In the genomic region with DNA sequence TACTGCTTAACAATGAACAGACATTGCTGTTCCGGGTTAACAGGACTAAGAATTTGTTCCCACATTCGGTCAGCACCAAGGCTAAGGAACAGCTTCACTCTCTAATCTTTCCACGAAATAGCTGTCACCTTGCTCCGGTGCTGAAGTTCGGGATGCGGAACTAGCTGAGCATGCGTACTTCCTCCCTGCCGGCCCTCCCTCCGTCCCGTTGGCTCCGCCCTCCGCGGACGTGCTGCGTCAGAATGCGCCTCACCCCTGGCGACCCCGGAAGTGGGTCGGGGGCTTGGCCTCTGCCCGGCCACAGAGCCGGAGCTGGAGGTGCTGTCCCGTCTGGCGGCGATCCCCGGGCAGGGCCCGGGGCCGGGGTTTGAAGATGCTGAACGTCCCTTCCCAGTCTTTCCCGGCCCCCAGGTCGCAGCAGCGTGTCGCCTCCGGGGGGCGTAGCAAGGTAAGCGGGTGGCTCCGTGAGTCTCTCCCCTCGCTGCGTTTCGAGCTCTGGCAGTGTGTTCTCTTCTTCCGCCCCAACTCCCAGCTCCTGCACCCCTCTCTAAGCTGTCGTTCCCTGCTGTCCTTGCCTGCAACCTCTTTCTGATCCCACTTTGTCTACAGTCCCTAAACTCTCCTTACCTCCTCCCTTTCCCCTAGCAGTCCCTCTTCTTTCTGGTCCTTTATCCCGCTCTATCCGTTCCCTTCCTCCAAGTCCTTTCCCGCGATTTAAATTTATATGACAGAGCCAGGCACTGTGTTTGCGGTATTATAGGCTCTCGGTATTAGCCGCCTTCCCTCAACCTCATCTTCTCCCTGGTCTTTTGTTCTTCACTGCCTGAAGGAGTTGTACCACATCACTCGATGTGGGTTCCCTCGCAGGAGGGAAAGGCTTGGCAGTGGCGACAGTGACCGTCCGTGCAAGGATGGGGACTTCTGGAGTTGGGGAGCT, we compare ENCODE assay signal across 8 cellular contexts. TPM values are rescaled to one million over a fixed set of nuclear protein-coding genes. Genes with fewer than 3 reads are reported as not detected.
DNase-seq lines count a peak whose midpoint lies in the region; ATAC-seq, FAIRE-seq and TF ChIP-seq lines count a peak whose summit lies in the region.

A gene with protein sequence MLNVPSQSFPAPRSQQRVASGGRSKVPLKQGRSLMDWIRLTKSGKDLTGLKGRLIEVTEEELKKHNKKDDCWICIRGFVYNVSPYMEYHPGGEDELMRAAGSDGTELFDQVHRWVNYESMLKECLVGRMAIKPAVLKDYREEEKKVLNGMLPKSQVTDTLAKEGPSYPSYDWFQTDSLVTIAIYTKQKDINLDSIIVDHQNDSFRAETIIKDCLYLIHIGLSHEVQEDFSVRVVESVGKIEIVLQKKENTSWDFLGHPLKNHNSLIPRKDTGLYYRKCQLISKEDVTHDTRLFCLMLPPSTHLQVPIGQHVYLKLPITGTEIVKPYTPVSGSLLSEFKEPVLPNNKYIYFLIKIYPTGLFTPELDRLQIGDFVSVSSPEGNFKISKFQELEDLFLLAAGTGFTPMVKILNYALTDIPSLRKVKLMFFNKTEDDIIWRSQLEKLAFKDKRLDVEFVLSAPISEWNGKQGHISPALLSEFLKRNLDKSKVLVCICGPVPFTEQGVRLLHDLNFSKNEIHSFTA (plus strand): TSS at position 280 of the 937 bp plus-strand sequence. CDS start 94 bp downstream, at position 374.

- peaks cover 32 to 38% of the 10 kb centered on the region in 2 donors for H3K4me1 Mint-ChIP-seq in natural killer cell treated with Interleukin-12 subunit alpha and Interleukin-12 subunit beta and Interleukin-15 and Interleukin-18, amount 100 ng/mL, for 72 hours (ENCODE audit: low read depth in 2 of 2)

- H3K36me3 ChIP-seq in ES-I3 (ENCODE audit: insufficient read depth, low read length) (no peaks in the 10 kb centered on the region), Loucy (ENCODE audit: insufficient read depth, low read length) (peaks cover 3% of the 10 kb centered on the region; the same call in 1 of the 2 replicates)

- ATAC-seq in natural killer cell treated with Interleukin-12 subunit alpha and Interleukin-12 subunit beta and Interleukin-15 and Interleukin-18, amount 100 ng/mL, for 72 hours = peak; percentile 99
- ATAC-seq in stimulated activated naive CD8-positive, alpha-beta T cell treated with anti-CD3 and anti-CD28 coated beads, Interleukin-15, Interleukin-2, amounts not matched to agents 100 U/mL and 50 U/mL, for 24 hours = peak; percentile 98

- H3K9me3 ChIP-seq in ES-I3 (ENCODE audit: control insufficient read depth, insufficient read depth, low read length) (no peaks in the 10 kb centered on the region), Loucy (ENCODE audit: insufficient read depth, low read depth, low read length) (no peaks in the 10 kb centered on the region)

- no peaks in the 10 kb centered on the region for H3K27me3 ChIP-seq in Loucy (ENCODE audit: insufficient read depth, low read length, poor library complexity, severe bottlenecking)

- peak within 1 kb of the TSS; percentile 92 for H3K4me3 ChIP-seq in Loucy (ENCODE audit: low read length, poor library complexity, severe bottlenecking)

- H3K79me2 ChIP-seq in Loucy (ENCODE audit: insufficient read depth, low read length) = peaks cover 35% of the 10 kb centered on the region

- H3K9me2 ChIP-seq in Loucy (replicated peaks; ENCODE audit: low read depth, low read length) = no peaks in the 10 kb centered on the region

- peaks cover 2% of the 10 kb centered on the region for H3K9me3 Mint-ChIP-seq in natural killer cell treated with Interleukin-12 subunit alpha and Interleukin-12 subunit beta and Interleukin-15 and Interleukin-18, amount 100 ng/mL, for 72 hours

- peak; percentile 88 for DNase-seq in H54 (ENCODE audit: insufficient read length, low spot score)
- DNase-seq in activated T-helper 9 cell treated with anti-CD3 and anti-CD28 coated beads, Interleukin-2, amount 50 U/mL, for 16 hours (ENCODE audit: low read depth) = peak; percentile 86
- DNase-seq in fibroblast of peridontal ligament (ENCODE audit: extremely low read depth) = peak; percentile 97
- peak; percentile 96 for DNase-seq in natural killer cell treated with Interleukin-12 subunit alpha and Interleukin-12 subunit beta and Interleukin-15 and Interleukin-18, amount 100 ng/mL, for 72 hours (ENCODE audit: low spot score)
- peak; percentile 95 for DNase-seq in stimulated activated naive CD8-positive, alpha-beta T cell treated with anti-CD3 and anti-CD28 coated beads, Interleukin-15, Interleukin-2, amounts not matched to agents 100 U/mL and 50 U/mL, for 24 hours

- H2AFZ ChIP-seq in Loucy (ENCODE audit: low read length) = peak within 1 kb of the TSS; percentile 83

- FAIRE-seq in H54 (lab: Jason Lieb, UNC) = peak; percentile 99

- H3K36me3 Mint-ChIP-seq in natural killer cell treated with Interleukin-12 subunit alpha and Interleukin-12 subunit beta and Interleukin-15 and Interleukin-18, amount 100 ng/mL, for 72 hours = peaks cover 4% of the 10 kb centered on the region

- H3K4me1 ChIP-seq in ES-I3 (ENCODE audit: insufficient read depth, low read length) (peaks cover 6% of the 10 kb centered on the region; the same call in 1 of the 2 replicates), Loucy (ENCODE audit: insufficient read depth, low read length, poor library complexity, severe bottlenecking) (peaks cover 29% of the 10 kb centered on the region)

- H3K27me3 Mint-ChIP-seq in natural killer cell treated with Interleukin-12 subunit alpha and Interleukin-12 subunit beta and Interleukin-15 and Interleukin-18, amount 100 ng/mL, for 72 hours = peaks cover 16 to 20% of the 10 kb centered on the region in 2 donors

- peak within 1 kb of the TSS; percentile 69 for H3K9ac ChIP-seq in ES-I3 (ENCODE audit: low read depth, low read length)
- H3K9ac ChIP-seq in Loucy (ENCODE audit: low read depth, low read length, poor library complexity, severe bottlenecking) = peak within 1 kb of the TSS; percentile 72

- H4K20me1 ChIP-seq in Loucy (ENCODE audit: insufficient read depth, low read length, poor library complexity, severe bottlenecking) = peaks cover 32% of the 10 kb centered on the region

- peak within 1 kb of the TSS; percentile 77 to 93 for H3K27ac Mint-ChIP-seq in natural killer cell treated with Interleukin-12 subunit alpha and Interleukin-12 subunit beta and Interleukin-15 and Interleukin-18, amount 100 ng/mL, for 72 hours

- peak within 1 kb of the TSS; percentile 97 for H3K4me3 Mint-ChIP-seq in natural killer cell treated with Interleukin-12 subunit alpha and Interleukin-12 subunit beta and Interleukin-15 and Interleukin-18, amount 100 ng/mL, for 72 hours

- no peaks in the 10 kb centered on the region for H3F3A ChIP-seq in Loucy (ENCODE audit: low read depth)

- peak within 1 kb of the TSS; percentile 80 for H3K4me2 ChIP-seq in Loucy (ENCODE audit: low read depth, low read length, poor library complexity, severe bottlenecking)

- peak; percentile 48; the same call in 1 of the 2 replicates for TF ChIP-seq CTCF in Loucy (conservative IDR thresholded peaks at IDR 0.05; ENCODE audit: low read length)

- TF ChIP-seq POLR2A in H54 (IDR thresholded peaks at IDR 0.05; ENCODE audit: low read depth, low read length) = peak; percentile 76
- peak; percentile 96 for TF ChIP-seq POLR2A in Raji (IDR thresholded peaks at IDR 0.05; ENCODE audit: insufficient read depth, low read depth, low read length)

RNA-seq across cellular contexts. Expression of the gene that starts here (rescaled TPM):
- 10 to 100 TPM; 29.0 to 39.3 TPM for total RNA-seq in natural killer cell treated with Interleukin-12 subunit alpha and Interleukin-12 subunit beta and Interleukin-15 and Interleukin-18, amount 100 ng/mL, for 72 hours

Comparison
In these comparisons a context has a peak if more than half of its experiments do, and no peak if none do; other contexts are left out.
1. Peak in every context shown above with its lines: DNase-seq, ATAC-seq and H3K4me3 ChIP-seq.